In genomic region chr17:68297168-68297567, GRCh38 we compare ENCODE assay signal across 12 cellular contexts. TPM values are rescaled to one million over a fixed set of nuclear protein-coding genes. Genes with fewer than 3 reads are reported as not detected.
DNase-seq lines count a peak whose midpoint lies in the region; ATAC-seq and TF ChIP-seq lines count a peak whose summit lies in the region.
"Had no signal": no experiment of that assay in that cellular context is flagged by ENCODE, and none has a peak within 500 bp of the region (broad histone marks: within the 10 kb centered on the region; RNA-seq: fewer than 3 reads in every experiment).

No MANE protein-coding gene starts in this region.

- DNase-seq in activated naive CD4-positive, alpha-beta T cell treated with anti-CD3 and anti-CD28 coated beads for 36 hours: no peak
- no peak for DNase-seq in activated naive CD4-positive, alpha-beta T cell treated with anti-CD3 and anti-CD28 coated beads, Interleukin-2, amount 50 U/mL, for 72 hours (ENCODE audit: low spot score in 2 of 2)
- DNase-seq in Peyer's patch: no peak
- no peak for DNase-seq in type B pancreatic cell (ENCODE audit: extremely low spot score, unreplicated experiment)
- DNase-seq in KBM-7: no peak
- DNase-seq: cerebellar nuclear complex, NCI-H2107, PC-9 had no signal

- CTCF ChIA-PET in activated naive CD4-positive, alpha-beta T cell treated with anti-CD3 and anti-CD28 coated beads for 36 hours (lab: Charles Lee): interaction anchor here (0.6 to 1.4 kb wide), 5 partner anchors 78 to 171 kb away, joined by 3 to 8 read pairs (median 3); no protein-coding TSS in a partner anchor

- H3K27ac ChIP-seq in Peyer's patch (peak overlapping the region; percentile 48 to 72 (median 52)), thymus (ENCODE audit: low read depth) (peak overlapping the region; percentile 39)
- H3K27ac ChIP-seq: PC-9 had no signal

- H3K4me1 Mint-ChIP-seq in activated naive CD4-positive, alpha-beta T cell treated with anti-CD3 and anti-CD28 coated beads for 36 hours (ENCODE audit: low read depth): peaks cover 42% of the 10 kb centered on the region
- H3K4me1 Mint-ChIP-seq in type B pancreatic cell (ENCODE audit: unreplicated experiment): peaks cover 14% of the 10 kb centered on the region

- no peaks in the 10 kb centered on the region for H3K9me3 Mint-ChIP-seq in activated naive CD4-positive, alpha-beta T cell treated with anti-CD3 and anti-CD28 coated beads for 36 hours
- H3K9me3 Mint-ChIP-seq in activated naive CD4-positive, alpha-beta T cell treated with anti-CD3 and anti-CD28 coated beads, Interleukin-2, amount 50 U/mL, for 72 hours: no peaks in the 10 kb centered on the region
- no peaks in the 10 kb centered on the region for H3K9me3 Mint-ChIP-seq in type B pancreatic cell

- peak overlapping the region; percentile 46 for H3K27ac Mint-ChIP-seq in activated naive CD4-positive, alpha-beta T cell treated with anti-CD3 and anti-CD28 coated beads for 36 hours
- H3K27ac Mint-ChIP-seq in activated naive CD4-positive, alpha-beta T cell treated with anti-CD3 and anti-CD28 coated beads, Interleukin-2, amount 50 U/mL, for 72 hours: peak overlapping the region in 1 of 2 donors; percentile 50
- no peak overlapping the region for H3K27ac Mint-ChIP-seq in type B pancreatic cell

- TF ChIP-seq CTCF in Peyer's patch (IDR thresholded peaks at IDR 0.05) (no peak), type B pancreatic cell (conservative IDR thresholded peaks at IDR 0.05) (no peak)

- H3K4me3 Mint-ChIP-seq in activated naive CD4-positive, alpha-beta T cell treated with anti-CD3 and anti-CD28 coated beads for 36 hours: peak overlapping the region; percentile 19
- H3K4me3 Mint-ChIP-seq in type B pancreatic cell: no peak overlapping the region

- peaks cover 0 to 10% of the 10 kb centered on the region in 2 donors for H3K27me3 ChIP-seq in Peyer's patch
- no peaks in the 10 kb centered on the region for H3K27me3 ChIP-seq in thymus (ENCODE audit: control insufficient read depth, insufficient read depth)

- H3K4me3 ChIP-seq in Peyer's patch (no peak overlapping the region), thymus (ENCODE audit: low read length) (no peak overlapping the region)
- H3K4me3 ChIP-seq: K562, PC-9 had no signal

- no peak for ATAC-seq in activated naive CD4-positive, alpha-beta T cell treated with anti-CD3 and anti-CD28 coated beads, Interleukin-2, amount 50 U/mL, for 72 hours
- ATAC-seq in esophagus mucosa (peak; percentile 27), GM21390 (IDR thresholded peaks at IDR 0.05; ENCODE audit: unreplicated experiment) (no peak)
- ATAC-seq: K562 had no signal

- H3K9me3 ChIP-seq in Peyer's patch (no peaks in the 10 kb centered on the region), thymus (ENCODE audit: control insufficient read depth) (no peaks in the 10 kb centered on the region)

- no peak for TF ChIP-seq POLR2A in Peyer's patch (IDR thresholded peaks at IDR 0.05)

- intact Hi-C loops in activated naive CD4-positive, alpha-beta T cell treated with anti-CD3 and anti-CD28 coated beads for 36 hours (cut with micrococcal nuclease): loop anchor here (1.0 to 10.0 kb wide), 2 partner anchors 59 to 1128 kb away; no protein-coding TSS in a partner anchor

- in situ Hi-C loops in KBM-7 (cut with MboI; ENCODE audit: low pct_unique_long_range_greater_than_20kb, low sequenced_read_pairs): no loop called here

- no peaks in the 10 kb centered on the region for H3K27me3 Mint-ChIP-seq in activated naive CD4-positive, alpha-beta T cell treated with anti-CD3 and anti-CD28 coated beads for 36 hours (ENCODE audit: low read depth)
- peaks cover 22% of the 10 kb centered on the region for H3K27me3 Mint-ChIP-seq in type B pancreatic cell

- WGBS in thymus: 73% methylated on average over 4 of the region's 4 CpGs

- H3K36me3 ChIP-seq in Peyer's patch (no peaks in the 10 kb centered on the region), thymus (ENCODE audit: control insufficient read depth, insufficient read depth) (no peaks in the 10 kb centered on the region)

- peaks cover 0 to 7% (median 0%) of the 10 kb centered on the region in 4 donors for H3K4me1 ChIP-seq in Peyer's patch
- peaks cover 16% of the 10 kb centered on the region for H3K4me1 ChIP-seq in thymus (ENCODE audit: control insufficient read depth, insufficient read depth, low read length)

- no peaks in the 10 kb centered on the region for H3K36me3 Mint-ChIP-seq in activated naive CD4-positive, alpha-beta T cell treated with anti-CD3 and anti-CD28 coated beads for 36 hours (ENCODE audit: low read depth)
- H3K36me3 Mint-ChIP-seq in activated naive CD4-positive, alpha-beta T cell treated with anti-CD3 and anti-CD28 coated beads, Interleukin-2, amount 50 U/mL, for 72 hours: no peaks in the 10 kb centered on the region
- no peaks in the 10 kb centered on the region for H3K36me3 Mint-ChIP-seq in type B pancreatic cell

RNA-seq across cellular contexts. Expression of gene ARSG, which starts 5.9 kb away (rescaled TPM):
- 10 to 100 TPM in 1 of 2 experiments, 1 to 10 TPM in 1; 9.0 to 10.5 TPM for total RNA-seq in activated naive CD4-positive, alpha-beta T cell treated with anti-CD3 and anti-CD28 coated beads for 36 hours
- total RNA-seq in activated naive CD4-positive, alpha-beta T cell treated with anti-CD3 and anti-CD28 coated beads, Interleukin-2, amount 50 U/mL, for 72 hours: 10 to 100 TPM in 1 of 2 donors, 1 to 10 TPM in 1; 1.8 to 12.1 TPM
- total RNA-seq in Peyer's patch (10 to 100 TPM in 1 of 4 donors, 1 to 10 TPM in 2, under 1 TPM in 1; 0.70 to 29.7 (median 2.0) TPM), esophagus mucosa (6.8 TPM), type B pancreatic cell (ENCODE audit: low replicate concordance) (4.1 and 4.8 TPM in 2 replicates)
- polyA plus RNA-seq in thymus: 2.6 TPM

RNA-seq across cellular contexts. Expression of gene SLC16A6, which starts 6.2 kb away (rescaled TPM):
- 1 to 10 TPM in 1 of 2 experiments, under 1 TPM in 1; 0.96 to 1.1 TPM for total RNA-seq in activated naive CD4-positive, alpha-beta T cell treated with anti-CD3 and anti-CD28 coated beads for 36 hours
- total RNA-seq in activated naive CD4-positive, alpha-beta T cell treated with anti-CD3 and anti-CD28 coated beads, Interleukin-2, amount 50 U/mL, for 72 hours: 1 to 10 TPM in 1 of 2 donors, under 1 TPM in 1; 0.39 to 2.4 TPM
- 1 to 10 TPM in 2 of 4 donors, not detected in 2; 1.1 to 1.7 TPM for total RNA-seq in Peyer's patch
- total RNA-seq in esophagus mucosa: 14.4 TPM
- polyA plus RNA-seq in thymus: 2.4 TPM
- 0.67 and 1.6 TPM in 2 replicates for total RNA-seq in type B pancreatic cell (ENCODE audit: low replicate concordance)

RNA-seq across cellular contexts. Expression of gene AMZ2, which starts 49.3 kb away (rescaled TPM):
- total RNA-seq in activated naive CD4-positive, alpha-beta T cell treated with anti-CD3 and anti-CD28 coated beads for 36 hours: 100 to 1,000 TPM; 190 to 195 TPM
- total RNA-seq in activated naive CD4-positive, alpha-beta T cell treated with anti-CD3 and anti-CD28 coated beads, Interleukin-2, amount 50 U/mL, for 72 hours: 100 to 1,000 TPM; 106 to 113 TPM
- total RNA-seq in Peyer's patch (10 to 100 TPM; 18.0 to 38.8 (median 31.2) TPM), esophagus mucosa (60.5 TPM), type B pancreatic cell (ENCODE audit: low replicate concordance) (68.8 and 75.6 TPM in 2 replicates)
- polyA plus RNA-seq in thymus: 112 TPM
